In the genomic region with DNA sequence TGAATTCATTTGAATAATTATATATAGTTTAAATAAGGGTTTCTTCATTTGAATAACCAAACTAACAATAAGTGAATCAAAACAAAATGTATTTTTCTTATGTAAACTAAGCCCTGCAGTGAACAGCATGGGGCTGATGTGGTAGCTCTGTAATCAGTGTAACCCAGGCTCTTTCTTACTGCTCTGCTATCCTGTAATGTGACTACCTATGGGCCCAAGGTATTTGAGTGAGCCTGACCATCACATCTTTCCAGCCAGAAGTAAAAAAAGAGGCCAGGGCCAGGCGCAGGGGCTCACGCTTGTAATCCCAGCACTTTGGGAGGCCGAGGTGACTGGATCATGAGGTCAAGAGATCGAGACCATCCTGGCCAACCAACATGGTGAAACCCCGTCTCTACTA, we compare ENCODE assay signal across 29 cellular contexts.
"Had no signal": no experiment of that assay in that cellular context is flagged by ENCODE, and none has a peak within 500 bp of the region (broad histone marks: within the 10 kb centered on the region; RNA-seq: fewer than 3 reads in every experiment).

No MANE protein-coding gene starts in this region.

- H3K4me1 Mint-ChIP-seq: activated naive CD8-positive, alpha-beta T cell treated with anti-CD3 and anti-CD28 coated beads, Interleukin-2, amount 10 ng/mL, durations not matched to agents 7 days and 5 days; T-cell had no signal

- H3K4me3 ChIP-seq: adrenal gland, SK-N-MC had no signal

- H3K27ac Mint-ChIP-seq: activated CD8-positive, alpha-beta T cell treated with anti-CD3 and anti-CD28 coated beads, Interleukin-2, amount 10 ng/mL, durations not matched to agents 7 days and 5 days; activated naive CD8-positive, alpha-beta T cell treated with anti-CD3 and anti-CD28 coated beads, Interleukin-2, amount 10 ng/mL, durations not matched to agents 7 days and 5 days; T-cell had no signal

- ATAC-seq: activated CD4-positive, CD25-positive, alpha-beta regulatory T cell treated with anti-CD3 and anti-CD28 coated beads, Interleukin-2, amount 50 U/mL, for 24 hours; activated CD8-positive, alpha-beta T cell treated with anti-CD3 and anti-CD28 coated beads, Interleukin-2, amount 10 ng/mL, durations not matched to agents 7 days and 5 days; Panc1; Right ventricle myocardium inferior; T-cell had no signal

- H3K4me1 ChIP-seq: adrenal gland had no signal

- H3K9me3 ChIP-seq: adrenal gland had no signal

- H3K9me3 Mint-ChIP-seq: activated naive CD8-positive, alpha-beta T cell treated with anti-CD3 and anti-CD28 coated beads, Interleukin-2, amount 10 ng/mL, durations not matched to agents 7 days and 5 days; T-cell had no signal

- DNase-seq: activated CD4-positive, alpha-beta T cell treated with anti-CD3 and anti-CD28 coated beads for 4 hours; activated CD4-positive, alpha-beta T cell treated with anti-CD3 and anti-CD28 coated beads, Interleukin-2, amount 50 U/mL, for 4 hours; activated CD8-positive, alpha-beta memory T cell treated with anti-CD3 and anti-CD28 coated beads, Interleukin-2, amount 50 U/mL, for 48 hours; activated CD8-positive, alpha-beta T cell treated with anti-CD3 and anti-CD28 coated beads, Interleukin-2, amount 10 ng/mL, durations not matched to agents 7 days and 5 days; activated naive CD4-positive, alpha-beta T cell treated with anti-CD3 and anti-CD28 coated beads, Interleukin-2, amount 50 U/mL, for 16 hours; activated naive CD8-positive, alpha-beta T cell treated with anti-CD3 and anti-CD28 coated beads, Interleukin-2, amount 10 ng/mL, durations not matched to agents 7 days and 5 days; activated T-cell treated with anti-CD3 and anti-CD28 coated beads, Interleukin-2, amount 50 U/mL, for 1 hour; adrenal gland; anterior cingulate cortex; Kasumi-1; KBM-7; NCI-H1105 treated with DMSO at 0.1 percent for 48 hours; NCI-H1436 treated with DMSO at 0.1 percent for 48 hours; NCI-H187; NCI-H2081; NCI-H2171; NCI-H2227 treated with DMSO at 0.1 percent for 48 hours; NCI-H446 treated with DMSO at 0.1 percent for 48 hours; NCI-H524 treated with DMSO at 0.1 percent for 48 hours; NK-92 treated with Interleukin-12 subunit alpha and Interleukin-12 subunit beta, amount 100 ng/mL, for 24 hours; OCI-M1; RPMI8226; T-cell; T-helper 2 cell; WERI-Rb-1 had no signal

- H3K27me3 ChIP-seq: adrenal gland had no signal

- H3K36me3 Mint-ChIP-seq: activated naive CD8-positive, alpha-beta T cell treated with anti-CD3 and anti-CD28 coated beads, Interleukin-2, amount 10 ng/mL, durations not matched to agents 7 days and 5 days; T-cell had no signal

- H3K4me3 Mint-ChIP-seq: activated CD8-positive, alpha-beta T cell treated with anti-CD3 and anti-CD28 coated beads, Interleukin-2, amount 10 ng/mL, durations not matched to agents 7 days and 5 days; activated naive CD8-positive, alpha-beta T cell treated with anti-CD3 and anti-CD28 coated beads, Interleukin-2, amount 10 ng/mL, durations not matched to agents 7 days and 5 days; T-cell had no signal

- H3K27ac ChIP-seq: adrenal gland, WERI-Rb-1 had no signal

- H3K27me3 Mint-ChIP-seq: activated naive CD8-positive, alpha-beta T cell treated with anti-CD3 and anti-CD28 coated beads, Interleukin-2, amount 10 ng/mL, durations not matched to agents 7 days and 5 days had no signal

- H3K36me3 ChIP-seq: adrenal gland, WERI-Rb-1 had no signal
